15 cellular contexts compared by ENCODE assay signal in genomic region chr6:151230277-151230577, GRCh38. TPM values are rescaled to one million over a fixed set of nuclear protein-coding genes. Genes with fewer than 3 reads are reported as not detected.
DNase-seq lines count a peak whose midpoint lies in the region; ATAC-seq and TF ChIP-seq lines count a peak whose summit lies in the region.
"Had no signal": no experiment of that assay in that cellular context is flagged by ENCODE, and none has a peak within 500 bp of the region (broad histone marks: within the 10 kb centered on the region; RNA-seq: fewer than 3 reads in every experiment).

No MANE protein-coding gene starts in this region.

- no peaks in the 10 kb centered on the region for H3K9me2 ChIP-seq in HCT116 (ENCODE audit: insufficient read depth)

- H3K9ac ChIP-seq in HCT116 (ENCODE audit: low read length): no peak overlapping the region

- no peak for TF ChIP-seq RAD21 in HCT116 (IDR thresholded peaks at IDR 0.05; ENCODE audit: low read depth)

- POLR2A ChIA-PET in HCT116 (lab: Charles Lee): no interaction called here
- POLR2A ChIA-PET in WTC11 (lab: Charles Lee): interaction anchor here (1.1 kb wide), 1 partner anchor 177 kb away, joined by 3 read pairs; no protein-coding TSS in a partner anchor
- POLR2A ChIA-PET in HEK293T (lab: Yijun Ruan, JAX): no interaction called here

- peak overlapping the region; percentile 32 for H2AFZ ChIP-seq in HCT116 (ENCODE audit: low read depth, low read length, poor library complexity, severe bottlenecking)

- H3K4me3 Mint-ChIP-seq in WTC11: no peak overlapping the region
- no peak overlapping the region for H3K4me3 Mint-ChIP-seq in endothelial cell (ENCODE audit: unreplicated experiment)
- H3K4me3 Mint-ChIP-seq: CD4-positive, CD25-positive, alpha-beta regulatory T cell; CD8-positive, alpha-beta memory T cell; H9 had no signal

- H4K20me1 ChIP-seq in HCT116 (ENCODE audit: insufficient read depth): no peaks in the 10 kb centered on the region

- no peaks in the 10 kb centered on the region for H3K9me3 ChIP-seq in HCT116 (ENCODE audit: control insufficient read depth in 1 of 2, insufficient read depth in 1 of 2, low read depth in 1 of 2, low read length in 2 of 2)
- H3K9me3 ChIP-seq: BE2C had no signal

- DNase-seq in HCT116 (ENCODE audit: low read depth, low spot score): no peak
- no peak for DNase-seq in WTC11 (ENCODE audit: low spot score)
- peak; percentile 22 for DNase-seq in kidney glomerular epithelial cell (lab: John Stamatoyannopoulos, UW)
- DNase-seq in endothelial cell (ENCODE audit: low spot score): no peak
- no peak for DNase-seq in pons (ENCODE audit: low spot score)
- no peak for DNase-seq in HEK293T (ENCODE audit: extremely low spot score)
- DNase-seq: ACHN; BE2C; C1 segment of cervical spinal cord; CD4-positive, CD25-positive, alpha-beta regulatory T cell; CD8-positive, alpha-beta memory T cell; COR-L47; H9; IMR-90 had no signal

- no peak overlapping the region for H3K4me3 ChIP-seq in HCT116 (replicated peaks in 1 of 2; ENCODE audit: low read depth in 1 of 2, low read length in 2 of 2)

- CTCF ChIA-PET in HCT116 (lab: Charles Lee) (no interaction called here), WTC11 (lab: Charles Lee) (no interaction called here), HEK293T (lab: Yijun Ruan, JAX) (no interaction called here)

- H3K27me3 ChIP-seq in HCT116 (ENCODE audit: insufficient read depth, low read length): no peaks in the 10 kb centered on the region
- H3K27me3 ChIP-seq: BE2C had no signal

- BruUV-seq in HCT116 (replicated peaks; lab: Mats Ljungman, UMichigan): no TSS peak

- no peak overlapping the region for H3K27ac ChIP-seq in HCT116 (ENCODE audit: low read depth, low read length)

- no peaks in the 10 kb centered on the region; a peak in 1 of 4 replicates for H3K4me1 ChIP-seq in HCT116 (ENCODE audit: control insufficient read depth in 1 of 2, insufficient read depth in 2 of 2, low read length in 2 of 2)
- H3K4me1 ChIP-seq: BE2C had no signal

- intact Hi-C loops in HCT116 (cut with micrococcal nuclease): no loop called here

- H3K4me1 Mint-ChIP-seq in WTC11: peaks cover 17% of the 10 kb centered on the region
- peaks cover 8% of the 10 kb centered on the region for H3K4me1 Mint-ChIP-seq in endothelial cell (ENCODE audit: unreplicated experiment)
- H3K4me1 Mint-ChIP-seq: CD4-positive, CD25-positive, alpha-beta regulatory T cell; CD8-positive, alpha-beta memory T cell had no signal

- H3K27ac Mint-ChIP-seq in WTC11 (no peak overlapping the region), endothelial cell (ENCODE audit: unreplicated experiment) (no peak overlapping the region)
- H3K27ac Mint-ChIP-seq: CD4-positive, CD25-positive, alpha-beta regulatory T cell; CD8-positive, alpha-beta memory T cell had no signal

- no peak for ATAC-seq in HCT116
- ATAC-seq in WTC11: peak; percentile 33
- no peak for ATAC-seq in GM19452 (IDR thresholded peaks at IDR 0.05; ENCODE audit: unreplicated experiment)

- TF ChIP-seq POLR2A in HCT116 (IDR thresholded peaks at IDR 0.05; ENCODE audit: borderline replicate concordance, extremely low read depth, insufficient read depth, insufficient read length): no peak

- H3K9me3 Mint-ChIP-seq in WTC11 (no peaks in the 10 kb centered on the region), endothelial cell (ENCODE audit: unreplicated experiment) (no peaks in the 10 kb centered on the region)
- H3K9me3 Mint-ChIP-seq: CD8-positive, alpha-beta memory T cell; H9 had no signal

- no peaks in the 10 kb centered on the region for H3K79me2 ChIP-seq in HCT116 (ENCODE audit: insufficient read depth, low read length)

- no peaks in the 10 kb centered on the region for H3K36me3 ChIP-seq in HCT116 (ENCODE audit: control insufficient read depth in 1 of 2, insufficient read depth in 2 of 2, low read length in 2 of 2)
- H3K36me3 ChIP-seq: BE2C had no signal

- H3K36me3 Mint-ChIP-seq in WTC11 (no peaks in the 10 kb centered on the region), endothelial cell (ENCODE audit: low read depth, unreplicated experiment) (no peaks in the 10 kb centered on the region)
- H3K36me3 Mint-ChIP-seq: CD4-positive, CD25-positive, alpha-beta regulatory T cell; CD8-positive, alpha-beta memory T cell had no signal

- no peak overlapping the region for H3K4me2 ChIP-seq in HCT116 (ENCODE audit: low read length)

- RAD21 ChIA-PET in HCT116 (lab: Charles Lee; ENCODE audit: low non-redundant PET in 1 of 2, low total read pairs in 2 of 2, uncharacterized antibody in 2 of 2, unreplicated experiment in 2 of 2): no interaction called here

- no peaks in the 10 kb centered on the region for H3K27me3 Mint-ChIP-seq in WTC11 (ENCODE audit: low read depth)
- no peaks in the 10 kb centered on the region for H3K27me3 Mint-ChIP-seq in endothelial cell (ENCODE audit: unreplicated experiment)

- TF ChIP-seq CTCF in HCT116 (IDR thresholded peaks at IDR 0.05 in 2 of 3, conservative IDR thresholded peaks at IDR 0.05 in 1 of 3; ENCODE audit: borderline replicate concordance in 1 of 3, insufficient read depth in 1 of 3, low read depth in 2 of 3, low read length in 2 of 3) (no peak), WTC11 (IDR thresholded peaks at IDR 0.05) (no peak), endothelial cell (IDR thresholded peaks at IDR 0.05; ENCODE audit: unreplicated experiment) (no peak)

TF ChIP-seq in HCT116, 20 proteins besides CTCF, POLR2A, EP300 and RAD21 (continues in another document):
- no peak for TF ChIP-seq MAX (IDR thresholded peaks at IDR 0.05)

TF ChIP-seq in WTC11, 78 proteins besides CTCF, POLR2A, EP300 and RAD21:
- no peak for TF ChIP-seq USF2 (CRISPR knock-in tag; IDR thresholded peaks at IDR 0.05)
TF ChIP-seq in WTC11: peak in this region for 0.

TF ChIP-seq in HEK293T, 16 proteins besides CTCF, POLR2A, EP300 and RAD21:
- TF ChIP-seq NFRKB (IDR thresholded peaks at IDR 0.05): no peak
- TF ChIP-seq LEF1 (IDR thresholded peaks at IDR 0.05; ENCODE audit: borderline replicate concordance): no peak
- TF ChIP-seq L3MBTL2 (conservative IDR thresholded peaks at IDR 0.05): no peak
- no peak for TF ChIP-seq ARNT (IDR thresholded peaks at IDR 0.05)
- no peak for TF ChIP-seq SP1 (IDR thresholded peaks at IDR 0.05)
- TF ChIP-seq CTBP1 (IDR thresholded peaks at IDR 0.05; ENCODE audit: borderline replicate concordance): no peak
- no peak for TF ChIP-seq BHLHE40 (IDR thresholded peaks at IDR 0.05; ENCODE audit: borderline replicate concordance)
- no peak for TF ChIP-seq ZNF384 (IDR thresholded peaks at IDR 0.05)
- no peak for TF ChIP-seq FOXK2 (IDR thresholded peaks at IDR 0.05)
- no peak for TF ChIP-seq SUZ12 (IDR thresholded peaks at IDR 0.05)
- TF ChIP-seq HDGF (IDR thresholded peaks at IDR 0.05; ENCODE audit: borderline replicate concordance): no peak
- TF ChIP-seq PKNOX1 (IDR thresholded peaks at IDR 0.05): no peak

RNA-seq across cellular contexts. Expression of gene AKAP12, which starts 9.5 kb away (rescaled TPM):
- total RNA-seq in HCT116 (2021; ENCODE audit: unreplicated experiment) (1,220 TPM), WTC11 (2021) (64.2 to 90.0 TPM (median 65.0 TPM) in 3 replicates), endothelial cell (ENCODE audit: unreplicated experiment) (70.1 TPM)
- polyA plus RNA-seq in HCT116 (2012): 767 and 873 TPM in 2 replicates
- polyA plus RNA-seq: CD4-positive, CD25-positive, alpha-beta regulatory T cell had no signal

Comparison
In these comparisons a context has a peak if more than half of its experiments do, and no peak if none do; other contexts are left out.
1. RNA of gene AKAP12, which starts 9.5 kb away (total RNA-seq): 1,220 TPM in HCT116 (single experiment); 64.2 to 90.0 TPM in WTC11 and 70.1 TPM in endothelial cell (single experiment); every median in the first group is over 10 times any median in the second.